8 cellular contexts compared by ENCODE assay signal in genomic region chr15:58957101-58957973, GRCh38. TPM values are rescaled to one million over a fixed set of nuclear protein-coding genes. Genes with fewer than 3 reads are reported as not detected.
DNase-seq lines count a peak whose midpoint lies in the region; ATAC-seq and TF ChIP-seq lines count a peak whose summit lies in the region.

No MANE protein-coding gene starts in this region.

- no peak overlapping the region for H3K4me3 ChIP-seq in CD4-positive, alpha-beta memory T cell (ENCODE audit: low read length in 2 of 2)
- H3K4me3 ChIP-seq in SJCRH30 (no peak overlapping the region), psoas muscle (no peak overlapping the region)

- 28 to 33% (median 28%) methylated on average over 8 of the region's 8 CpGs for WGBS in psoas muscle, 3 donors

- H3K9me3 Mint-ChIP-seq in CD4-positive, alpha-beta memory T cell, result no peaks in the 10 kb centered on the region

- intact Hi-C loops in CD4-positive, alpha-beta memory T cell (cut with micrococcal nuclease), result loop anchor here (1.0 kb wide), 5 partner anchors 23 to 730 kb away; no protein-coding TSS in a partner anchor
- intact Hi-C loops in psoas muscle (cut with DNase I), result no loop called here

- CTCF ChIA-PET in CD4-positive, alpha-beta memory T cell (lab: Charles Lee; ENCODE audit: partially characterized antibody), result interaction anchor here (0.8 to 4.9 kb wide), 31 partner anchors 13 to 729 kb away, joined by 3 to 33 read pairs (median 3); partner anchors contain the start of gene RNF111

- ATAC-seq in GM21515 (IDR thresholded peaks at IDR 0.05; ENCODE audit: unreplicated experiment), result peak; percentile 62
- ATAC-seq in psoas muscle, result peak in 3 of 4 donors; percentile 49 to 82 (median 74)
- no peak for ATAC-seq in GM19328 (IDR thresholded peaks at IDR 0.05; ENCODE audit: unreplicated experiment)

- H3K4me3 Mint-ChIP-seq in CD4-positive, alpha-beta memory T cell, result peak overlapping the region in 1 of 8 donors; percentile 41

- H3K4me1 ChIP-seq in CD4-positive, alpha-beta memory T cell (ENCODE audit: insufficient read depth, low read length), result peaks cover 4% of the 10 kb centered on the region
- H3K4me1 ChIP-seq in SJCRH30 (no peaks in the 10 kb centered on the region), psoas muscle (no peaks in the 10 kb centered on the region)

- no peaks in the 10 kb centered on the region for H3K27me3 ChIP-seq in CD4-positive, alpha-beta memory T cell (ENCODE audit: insufficient read depth, low read length)
- H3K27me3 ChIP-seq in SJCRH30 (no peaks in the 10 kb centered on the region), psoas muscle (ENCODE audit: insufficient read depth in 3 of 3, low read length in 2 of 3) (no peaks in the 10 kb centered on the region)

- POLR2A ChIA-PET in CD4-positive, alpha-beta memory T cell (lab: Charles Lee; ENCODE audit: partially characterized antibody), result no interaction called here

- H3K36me3 ChIP-seq in CD4-positive, alpha-beta memory T cell (ENCODE audit: insufficient read depth, low read length), result no peaks in the 10 kb centered on the region
- H3K36me3 ChIP-seq in SJCRH30 (no peaks in the 10 kb centered on the region), psoas muscle (ENCODE audit: insufficient read depth in 1 of 2, low read depth in 1 of 2) (no peaks in the 10 kb centered on the region)

- H3K4me1 Mint-ChIP-seq in CD4-positive, alpha-beta memory T cell, result peaks cover 5 to 6% (median 6%) of the 10 kb centered on the region in 4 donors

- DNase-seq in CD4-positive, alpha-beta memory T cell, result peak; percentile 63 to 69 (median 66)
- DNase-seq in NCI-H1092 (lab: John Stamatoyannopoulos, UW) (peak; percentile 24), SJCRH30 (peak; percentile 73 to 88), glomerular endothelial cell (ENCODE audit: extremely low read depth, low read depth, low spot score) (peak; percentile 45), psoas muscle (no peak)
- DNase-seq in activated T-helper 9 cell treated with anti-CD3 and anti-CD28 coated beads, Interleukin-2, amount 50 U/mL, for 16 hours (ENCODE audit: low read depth), result peak; percentile 6

- H3K27ac Mint-ChIP-seq in CD4-positive, alpha-beta memory T cell, result peak overlapping the region in 2 of 7 donors; percentile 70 to 84

- TF ChIP-seq CTCF in psoas muscle (IDR thresholded peaks at IDR 0.05), result peak; percentile 67

- H3K36me3 Mint-ChIP-seq in CD4-positive, alpha-beta memory T cell, result no peaks in the 10 kb centered on the region

- no peaks in the 10 kb centered on the region for H3K9me3 ChIP-seq in CD4-positive, alpha-beta memory T cell (ENCODE audit: control insufficient read depth in 1 of 2, low read length in 2 of 2)
- H3K9me3 ChIP-seq in SJCRH30 (replicated peaks) (no peaks in the 10 kb centered on the region), psoas muscle (no peaks in the 10 kb centered on the region)

- no peak overlapping the region for H3K27ac ChIP-seq in CD4-positive, alpha-beta memory T cell (ENCODE audit: low read depth, low read length)
- H3K27ac ChIP-seq in SJCRH30, result no peak overlapping the region
- no peak overlapping the region for H3K27ac ChIP-seq in psoas muscle

- peaks cover 0 to 1% of the 10 kb centered on the region in 2 donors for H3K27me3 Mint-ChIP-seq in CD4-positive, alpha-beta memory T cell

RNA-seq across cellular contexts. Expression of gene SLTM, which starts 23.9 kb away (rescaled TPM):
- 100 to 1,000 TPM; 149 to 153 TPM for total RNA-seq in CD4-positive, alpha-beta memory T cell
- polyA plus RNA-seq in CD4-positive, alpha-beta memory T cell, result 10 to 100 TPM; 22.8 to 92.1 TPM
- 105 and 131 TPM in 2 replicates for total RNA-seq in SJCRH30 (2014; rRNA removed; shearing (Covaris generic))
- 36.2 and 68.6 TPM in 2 replicates for total RNA-seq in glomerular endothelial cell
- total RNA-seq in psoas muscle, result 10 to 100 TPM; 32.6 to 63.6 (median 40.5) TPM
- polyA plus RNA-seq in psoas muscle, result 10 to 100 TPM; 35.5 to 67.4 (median 54.2) TPM

RNA-seq across cellular contexts. Expression of gene RNF111, which starts 30.1 kb away (rescaled TPM):
- 10 to 100 TPM; 54.9 to 60.9 TPM for total RNA-seq in CD4-positive, alpha-beta memory T cell
- polyA plus RNA-seq in CD4-positive, alpha-beta memory T cell, result 10 to 100 TPM; 11.1 to 22.2 TPM
- 27.2 and 30.1 TPM in 2 replicates for total RNA-seq in SJCRH30 (2014; rRNA removed; shearing (Covaris generic))
- 30.6 and 34.0 TPM in 2 replicates for total RNA-seq in glomerular endothelial cell
- total RNA-seq in psoas muscle, result 10 to 100 TPM; 18.3 to 26.9 (median 23.2) TPM
- polyA plus RNA-seq in psoas muscle, result 10 to 100 TPM in 1 of 3 donors, 1 to 10 TPM in 2; 8.3 to 17.2 (median 8.9) TPM

Comparison
In these comparisons a context has a peak if more than half of its experiments do, and no peak if none do; other contexts are left out.
1. DNase-seq: peak in CD4-positive, alpha-beta memory T cell (5 of 5), NCI-H1092 (single experiment), SJCRH30 (2 of 2), activated T-helper 9 cell treated with anti-CD3 and anti-CD28 coated beads, Interleukin-2, amount 50 U/mL, for 16 hours (single experiment) and glomerular endothelial cell (single experiment); none in psoas muscle (0 of 2).